In the genomic region with DNA sequence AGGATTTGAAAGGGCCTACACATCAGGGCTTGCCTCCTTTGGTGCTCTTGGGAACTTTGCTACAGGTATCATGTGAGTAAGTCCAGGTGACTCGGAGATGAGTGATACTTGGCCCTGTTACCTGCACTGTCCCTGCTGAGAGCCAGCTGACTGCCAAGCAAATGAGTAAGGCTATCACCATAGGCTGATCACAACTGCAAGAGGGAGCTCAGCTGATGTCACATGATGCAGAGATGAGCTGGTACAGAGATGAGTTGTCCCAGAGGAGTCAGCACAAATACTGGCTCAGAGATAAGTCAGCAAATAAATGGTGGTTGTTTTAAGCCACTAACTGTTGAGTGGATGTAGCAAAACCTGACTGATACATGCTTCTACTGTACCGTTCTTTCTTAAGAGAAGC, we compare ENCODE assay signal across 20 cellular contexts. TPM values are rescaled to one million over a fixed set of nuclear protein-coding genes. Genes with fewer than 3 reads are reported as not detected.
DNase-seq lines count a peak whose midpoint lies in the region; ATAC-seq, FAIRE-seq and TF ChIP-seq lines count a peak whose summit lies in the region.
"Had no signal": no experiment of that assay in that cellular context is flagged by ENCODE, and none has a peak within 500 bp of the region (broad histone marks: within the 10 kb centered on the region; RNA-seq: fewer than 3 reads in every experiment).

No MANE protein-coding gene starts in this region.

- DNase-seq in MG63 (peak; percentile 55), bronchial epithelial cell (ENCODE audit: low read depth) (peak; percentile 97), kidney tubule cell (ENCODE audit: low spot score) (peak; percentile 97), SJCRH30 (no peak), NCI-H526 (lab: John Stamatoyannopoulos, UW) (no peak), nucleus accumbens (lab: John Stamatoyannopoulos, UW) (no peak)
- DNase-seq: activated B cell treated with CpG ODN at 0.5 μM for 24 hours; CD4-positive, alpha-beta memory T cell; DMS79; effector CD4-positive, alpha-beta T cell; esophagus squamous epithelium; psoas muscle; stimulated activated CD4-positive, alpha-beta T cell treated with anti-CD3 and anti-CD28 coated beads, Interleukin-4, amount 100 ng/mL, for 24 hours; stimulated activated naive CD8-positive, alpha-beta T cell treated with anti-CD3 and anti-CD28 coated beads, Interleukin-15, amount 100 ng/mL, for 72 hours; trophoblast cell had no signal

- H3K4me3 ChIP-seq in MG63 (no peak overlapping the region), bronchial epithelial cell (ENCODE audit: low read depth, low read length) (no peak overlapping the region), SJCRH30 (no peak overlapping the region)
- H3K4me3 ChIP-seq: esophagus squamous epithelium, HAP-1, neural progenitor cell, psoas muscle had no signal

- H3K9me3 ChIP-seq in MG63 (no peaks in the 10 kb centered on the region), SJCRH30 (replicated peaks) (no peaks in the 10 kb centered on the region)
- H3K9me3 ChIP-seq: esophagus squamous epithelium, HAP-1, psoas muscle had no signal

- no peaks in the 10 kb centered on the region for H3K4me1 ChIP-seq in SJCRH30
- H3K4me1 ChIP-seq: esophagus squamous epithelium, HAP-1, psoas muscle had no signal

- H3K27me3 ChIP-seq in MG63 (no peaks in the 10 kb centered on the region), bronchial epithelial cell (ENCODE audit: control insufficient read depth, insufficient read depth, low read length) (no peaks in the 10 kb centered on the region), SJCRH30 (no peaks in the 10 kb centered on the region; the same call in none of the 2 replicates)
- H3K27me3 ChIP-seq: neural progenitor cell had no signal

- H3K27ac ChIP-seq in SJCRH30 = no peak overlapping the region
- H3K27ac ChIP-seq: esophagus squamous epithelium, neural progenitor cell, psoas muscle had no signal

- TF ChIP-seq CTCF in bronchial epithelial cell (IDR thresholded peaks at IDR 0.05; ENCODE audit: insufficient read depth, low read length, severe bottlenecking) = no peak

- peak; percentile 95 for FAIRE-seq in bronchial epithelial cell (lab: Jason Lieb, UNC)

- ATAC-seq in GM18868 (IDR thresholded peaks at IDR 0.05; ENCODE audit: unreplicated experiment) (peak; percentile 58), GM21737 (IDR thresholded peaks at IDR 0.05; ENCODE audit: unreplicated experiment) (no peak)
- ATAC-seq: psoas muscle; stimulated activated naive CD8-positive, alpha-beta T cell treated with anti-CD3 and anti-CD28 coated beads, Interleukin-15, amount 100 ng/mL, for 72 hours had no signal

- no peaks in the 10 kb centered on the region for H3K36me3 ChIP-seq in MG63
- H3K36me3 ChIP-seq in bronchial epithelial cell (ENCODE audit: control insufficient read depth, insufficient read depth, low read length) = no peaks in the 10 kb centered on the region
- no peaks in the 10 kb centered on the region for H3K36me3 ChIP-seq in SJCRH30
- H3K36me3 ChIP-seq: esophagus squamous epithelium, HAP-1, neural progenitor cell had no signal

RNA-seq across cellular contexts. Expression of gene LAMP5, which starts 41.4 kb away (rescaled TPM):
- total RNA-seq in MG63 (2014; rRNA removed; shearing (Covaris generic); ENCODE audit: low replicate concordance) = 3.3 and 3.4 TPM in 2 replicates
- not detected in 2 replicates for total RNA-seq in bronchial epithelial cell
- total RNA-seq in SJCRH30 (2014; rRNA removed; shearing (Covaris generic)) = not detected in 2 replicates
- total RNA-seq: CD4-positive, alpha-beta memory T cell; esophagus squamous epithelium; OCI-LY7; psoas muscle had no signal

Comparison
In these comparisons a context has a peak if more than half of its experiments do, and no peak if none do; other contexts are left out.
1. DNase-seq: peak in MG63 (single experiment), bronchial epithelial cell (single experiment) and kidney tubule cell (single experiment); none in SJCRH30 (0 of 2), NCI-H526 (0 of 2) and nucleus accumbens (0 of 56).